1 cellular context compared by ENCODE assay signal in the genomic region with DNA sequence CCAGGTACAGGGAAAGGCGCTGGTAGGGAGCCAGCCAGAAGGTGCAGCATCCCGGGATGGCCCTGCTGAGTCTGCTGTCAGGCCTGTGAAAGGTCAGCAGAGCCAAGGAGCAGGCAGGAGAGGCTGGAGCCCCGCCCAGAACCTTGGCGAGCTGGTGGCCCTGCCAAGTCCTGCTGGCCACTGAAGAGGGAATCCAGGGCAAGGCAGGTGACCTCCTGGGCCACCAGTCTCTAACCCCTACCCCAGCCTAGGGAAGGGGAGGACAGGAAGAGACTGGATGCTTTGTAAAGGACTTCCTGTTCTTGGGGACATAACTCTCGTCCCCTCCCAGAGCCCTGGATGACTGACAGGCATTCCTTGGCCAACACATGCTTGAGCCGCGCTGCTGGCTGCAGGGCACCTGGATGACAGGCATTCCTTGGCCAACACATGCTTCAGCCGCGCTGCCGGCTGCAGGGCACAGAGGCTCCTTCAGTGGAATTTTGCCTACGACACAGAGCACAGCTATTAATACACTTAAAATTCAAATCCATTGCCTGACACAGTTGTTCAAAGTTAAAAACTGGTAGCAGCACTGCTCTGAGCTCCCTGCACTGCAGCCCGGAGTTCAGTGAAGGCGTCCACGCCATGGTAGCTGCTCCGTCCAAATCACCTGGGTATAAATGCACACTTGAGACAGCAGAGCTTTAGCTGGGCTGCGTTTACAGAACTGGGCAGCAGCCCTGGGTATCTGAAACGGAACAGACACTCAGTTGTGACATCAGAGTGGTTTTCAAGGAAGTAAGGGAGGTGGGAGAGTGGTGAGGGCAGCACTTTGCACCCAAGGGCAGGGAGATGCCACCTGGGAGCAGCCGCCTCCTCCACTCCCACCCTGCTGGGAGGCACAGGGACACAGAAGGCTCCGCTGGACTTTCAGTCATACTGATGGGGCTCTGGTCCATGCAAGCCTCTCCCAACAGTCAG.
TF ChIP-seq lines count a peak whose summit lies in the region.

No MANE protein-coding gene starts in this region.

TF ChIP-seq in HEK293, 187 proteins besides CTCF, POLR2A, EP300 and RAD21 (continued from another document):
- TF ChIP-seq ZNF677 (tag by site-specific recombination; IDR thresholded peaks at IDR 0.05) (no peak), ZFP69B (tag by site-specific recombination; IDR thresholded peaks at IDR 0.05) (no peak), ZFHX2 (tag by site-specific recombination; conservative IDR thresholded peaks at IDR 0.05) (0 out of 2 replicates have a peak, but pooled peaks have one; percentile 17), ZNF624 (tag by site-specific recombination; IDR thresholded peaks at IDR 0.05) (no peak), ZNF132 (tag by site-specific recombination; IDR thresholded peaks at IDR 0.05; ENCODE audit: borderline replicate concordance) (no peak), ZNF501 (tag by site-specific recombination; IDR thresholded peaks at IDR 0.05) (no peak), ZNF510 (tag by site-specific recombination; IDR thresholded peaks at IDR 0.05; ENCODE audit: insufficient replicate concordance) (no peak), YY2 (tag by site-specific recombination; IDR thresholded peaks at IDR 0.05) (no peak), ZNF366 (tag by site-specific recombination; conservative IDR thresholded peaks at IDR 0.05) (no peak), ZNF596 (tag by site-specific recombination; IDR thresholded peaks at IDR 0.05) (no peak), ZNF768 (tag by site-specific recombination; IDR thresholded peaks at IDR 0.05) (0 out of 2 replicates have a peak, but pooled peaks have one; percentile 27), ZNF621 (tag by site-specific recombination; IDR thresholded peaks at IDR 0.05) (no peak), ZNF394 (tag by site-specific recombination; IDR thresholded peaks at IDR 0.05; ENCODE audit: borderline replicate concordance) (0 out of 2 replicates have a peak, but pooled peaks have one; percentile 3), MZF1 (tag by site-specific recombination; IDR thresholded peaks at IDR 0.05; ENCODE audit: borderline replicate concordance) (no peak), ZNF112 (tag by site-specific recombination; IDR thresholded peaks at IDR 0.05) (no peak), ZXDB (tag by site-specific recombination; IDR thresholded peaks at IDR 0.05) (no peak), ZNF843 (tag by site-specific recombination; IDR thresholded peaks at IDR 0.05) (no peak), KLF1 (tag by site-specific recombination; IDR thresholded peaks at IDR 0.05) (no peak), ZNF664 (tag by site-specific recombination; IDR thresholded peaks at IDR 0.05) (no peak), ZNF530 (tag by site-specific recombination; IDR thresholded peaks at IDR 0.05; ENCODE audit: low read depth) (no peak), ZNF354C (tag by site-specific recombination; IDR thresholded peaks at IDR 0.05; ENCODE audit: borderline replicate concordance, low read depth) (no peak), BCL11B (tag by site-specific recombination; IDR thresholded peaks at IDR 0.05; ENCODE audit: low read depth) (no peak), ZNF335 (tag by site-specific recombination; conservative IDR thresholded peaks at IDR 0.05) (peak; percentile 78), GFI1B (tag by site-specific recombination; IDR thresholded peaks at IDR 0.05) (no peak), ZNF221 (tag by site-specific recombination; IDR thresholded peaks at IDR 0.05; ENCODE audit: borderline replicate concordance) (no peak), ZNF174 (tag by site-specific recombination; IDR thresholded peaks at IDR 0.05) (no peak), ZNF529 (tag by site-specific recombination; IDR thresholded peaks at IDR 0.05; ENCODE audit: insufficient replicate concordance) (no peak), ZBTB8A (tag by site-specific recombination; IDR thresholded peaks at IDR 0.05) (no peak), ZNF23 (tag by site-specific recombination; IDR thresholded peaks at IDR 0.05; ENCODE audit: borderline replicate concordance) (no peak), ZNF302 (tag by site-specific recombination; IDR thresholded peaks at IDR 0.05; ENCODE audit: low read depth) (no peak), ZNF169 (tag by site-specific recombination; IDR thresholded peaks at IDR 0.05) (no peak), SP2 (tag by site-specific recombination; IDR thresholded peaks at IDR 0.05) (peak; percentile 36), SCRT2 (tag by site-specific recombination; IDR thresholded peaks at IDR 0.05) (no peak), ZNF76 (tag by site-specific recombination; IDR thresholded peaks at IDR 0.05; ENCODE audit: borderline replicate concordance, low read depth) (no peak), ZNF19 (tag by site-specific recombination; IDR thresholded peaks at IDR 0.05; ENCODE audit: low read depth) (no peak), GLI2 (tag by site-specific recombination; IDR thresholded peaks at IDR 0.05; ENCODE audit: borderline replicate concordance, low read depth) (no peak), ZNF138 (tag by site-specific recombination; IDR thresholded peaks at IDR 0.05; ENCODE audit: borderline replicate concordance) (no peak), ZSCAN30 (tag by site-specific recombination; IDR thresholded peaks at IDR 0.05) (0 out of 2 replicates have a peak, but pooled peaks have one; percentile 28), ZBTB20 (tag by site-specific recombination; IDR thresholded peaks at IDR 0.05) (0 out of 2 replicates have a peak, but pooled peaks have one; percentile 13), EGR2 (tag by site-specific recombination; IDR thresholded peaks at IDR 0.05; ENCODE audit: low read depth) (peak; percentile 46; the same call in 1 of the 2 replicates), ZBTB7A (tag by site-specific recombination; IDR thresholded peaks at IDR 0.05; ENCODE audit: low read depth) (no peak)
- TF ChIP-seq, protein P1, sequence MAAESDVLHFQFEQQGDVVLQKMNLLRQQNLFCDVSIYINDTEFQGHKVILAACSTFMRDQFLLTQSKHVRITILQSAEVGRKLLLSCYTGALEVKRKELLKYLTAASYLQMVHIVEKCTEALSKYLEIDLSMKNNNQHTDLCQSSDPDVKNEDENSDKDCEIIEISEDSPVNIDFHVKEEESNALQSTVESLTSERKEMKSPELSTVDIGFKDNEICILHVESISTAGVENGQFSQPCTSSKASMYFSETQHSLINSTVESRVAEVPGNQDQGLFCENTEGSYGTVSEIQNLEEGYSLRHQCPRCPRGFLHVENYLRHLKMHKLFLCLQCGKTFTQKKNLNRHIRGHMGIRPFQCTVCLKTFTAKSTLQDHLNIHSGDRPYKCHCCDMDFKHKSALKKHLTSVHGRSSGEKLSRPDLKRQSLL (tag by site-specific recombination; IDR thresholded peaks at IDR 0.05) = peak; percentile 39; the same call in 1 of the 2 replicates
- TF ChIP-seq, protein P2, sequence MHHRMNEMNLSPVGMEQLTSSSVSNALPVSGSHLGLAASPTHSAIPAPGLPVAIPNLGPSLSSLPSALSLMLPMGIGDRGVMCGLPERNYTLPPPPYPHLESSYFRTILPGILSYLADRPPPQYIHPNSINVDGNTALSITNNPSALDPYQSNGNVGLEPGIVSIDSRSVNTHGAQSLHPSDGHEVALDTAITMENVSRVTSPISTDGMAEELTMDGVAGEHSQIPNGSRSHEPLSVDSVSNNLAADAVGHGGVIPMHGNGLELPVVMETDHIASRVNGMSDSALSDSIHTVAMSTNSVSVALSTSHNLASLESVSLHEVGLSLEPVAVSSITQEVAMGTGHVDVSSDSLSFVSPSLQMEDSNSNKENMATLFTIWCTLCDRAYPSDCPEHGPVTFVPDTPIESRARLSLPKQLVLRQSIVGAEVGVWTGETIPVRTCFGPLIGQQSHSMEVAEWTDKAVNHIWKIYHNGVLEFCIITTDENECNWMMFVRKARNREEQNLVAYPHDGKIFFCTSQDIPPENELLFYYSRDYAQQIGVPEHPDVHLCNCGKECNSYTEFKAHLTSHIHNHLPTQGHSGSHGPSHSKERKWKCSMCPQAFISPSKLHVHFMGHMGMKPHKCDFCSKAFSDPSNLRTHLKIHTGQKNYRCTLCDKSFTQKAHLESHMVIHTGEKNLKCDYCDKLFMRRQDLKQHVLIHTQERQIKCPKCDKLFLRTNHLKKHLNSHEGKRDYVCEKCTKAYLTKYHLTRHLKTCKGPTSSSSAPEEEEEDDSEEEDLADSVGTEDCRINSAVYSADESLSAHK (tag by site-specific recombination; IDR thresholded peaks at IDR 0.05) = no peak
- TF ChIP-seq, protein P3, sequence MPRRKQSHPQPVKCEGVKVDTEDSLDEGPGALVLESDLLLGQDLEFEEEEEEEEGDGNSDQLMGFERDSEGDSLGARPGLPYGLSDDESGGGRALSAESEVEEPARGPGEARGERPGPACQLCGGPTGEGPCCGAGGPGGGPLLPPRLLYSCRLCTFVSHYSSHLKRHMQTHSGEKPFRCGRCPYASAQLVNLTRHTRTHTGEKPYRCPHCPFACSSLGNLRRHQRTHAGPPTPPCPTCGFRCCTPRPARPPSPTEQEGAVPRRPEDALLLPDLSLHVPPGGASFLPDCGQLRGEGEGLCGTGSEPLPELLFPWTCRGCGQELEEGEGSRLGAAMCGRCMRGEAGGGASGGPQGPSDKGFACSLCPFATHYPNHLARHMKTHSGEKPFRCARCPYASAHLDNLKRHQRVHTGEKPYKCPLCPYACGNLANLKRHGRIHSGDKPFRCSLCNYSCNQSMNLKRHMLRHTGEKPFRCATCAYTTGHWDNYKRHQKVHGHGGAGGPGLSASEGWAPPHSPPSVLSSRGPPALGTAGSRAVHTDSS (tag by site-specific recombination; IDR thresholded peaks at IDR 0.05) = no peak
- TF ChIP-seq, protein P4, sequence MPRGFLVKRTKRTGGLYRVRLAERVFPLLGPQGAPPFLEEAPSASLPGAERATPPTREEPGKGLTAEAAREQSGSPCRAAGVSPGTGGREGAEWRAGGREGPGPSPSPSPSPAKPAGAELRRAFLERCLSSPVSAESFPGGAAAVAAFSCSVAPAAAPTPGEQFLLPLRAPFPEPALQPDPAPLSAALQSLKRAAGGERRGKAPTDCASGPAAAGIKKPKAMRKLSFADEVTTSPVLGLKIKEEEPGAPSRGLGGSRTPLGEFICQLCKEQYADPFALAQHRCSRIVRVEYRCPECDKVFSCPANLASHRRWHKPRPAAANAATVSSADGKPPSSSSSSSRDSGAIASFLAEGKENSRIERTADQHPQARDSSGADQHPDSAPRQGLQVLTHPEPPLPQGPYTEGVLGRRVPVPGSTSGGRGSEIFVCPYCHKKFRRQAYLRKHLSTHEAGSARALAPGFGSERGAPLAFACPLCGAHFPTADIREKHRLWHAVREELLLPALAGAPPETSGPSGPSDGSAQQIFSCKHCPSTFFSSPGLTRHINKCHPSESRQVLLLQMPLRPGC (tag by site-specific recombination; IDR thresholded peaks at IDR 0.05) = no peak
- TF ChIP-seq, protein P5, sequence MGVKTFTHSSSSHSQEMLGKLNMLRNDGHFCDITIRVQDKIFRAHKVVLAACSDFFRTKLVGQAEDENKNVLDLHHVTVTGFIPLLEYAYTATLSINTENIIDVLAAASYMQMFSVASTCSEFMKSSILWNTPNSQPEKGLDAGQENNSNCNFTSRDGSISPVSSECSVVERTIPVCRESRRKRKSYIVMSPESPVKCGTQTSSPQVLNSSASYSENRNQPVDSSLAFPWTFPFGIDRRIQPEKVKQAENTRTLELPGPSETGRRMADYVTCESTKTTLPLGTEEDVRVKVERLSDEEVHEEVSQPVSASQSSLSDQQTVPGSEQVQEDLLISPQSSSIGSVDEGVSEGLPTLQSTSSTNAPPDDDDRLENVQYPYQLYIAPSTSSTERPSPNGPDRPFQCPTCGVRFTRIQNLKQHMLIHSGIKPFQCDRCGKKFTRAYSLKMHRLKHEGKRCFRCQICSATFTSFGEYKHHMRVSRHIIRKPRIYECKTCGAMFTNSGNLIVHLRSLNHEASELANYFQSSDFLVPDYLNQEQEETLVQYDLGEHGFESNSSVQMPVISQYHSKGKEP (tag by site-specific recombination; IDR thresholded peaks at IDR 0.05) = 0 out of 2 replicates have a peak, but pooled peaks have one; percentile 7
- TF ChIP-seq, protein P6, sequence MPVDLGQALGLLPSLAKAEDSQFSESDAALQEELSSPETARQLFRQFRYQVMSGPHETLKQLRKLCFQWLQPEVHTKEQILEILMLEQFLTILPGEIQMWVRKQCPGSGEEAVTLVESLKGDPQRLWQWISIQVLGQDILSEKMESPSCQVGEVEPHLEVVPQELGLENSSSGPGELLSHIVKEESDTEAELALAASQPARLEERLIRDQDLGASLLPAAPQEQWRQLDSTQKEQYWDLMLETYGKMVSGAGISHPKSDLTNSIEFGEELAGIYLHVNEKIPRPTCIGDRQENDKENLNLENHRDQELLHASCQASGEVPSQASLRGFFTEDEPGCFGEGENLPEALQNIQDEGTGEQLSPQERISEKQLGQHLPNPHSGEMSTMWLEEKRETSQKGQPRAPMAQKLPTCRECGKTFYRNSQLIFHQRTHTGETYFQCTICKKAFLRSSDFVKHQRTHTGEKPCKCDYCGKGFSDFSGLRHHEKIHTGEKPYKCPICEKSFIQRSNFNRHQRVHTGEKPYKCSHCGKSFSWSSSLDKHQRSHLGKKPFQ (tag by site-specific recombination; IDR thresholded peaks at IDR 0.05) = no peak
- TF ChIP-seq, protein P7, sequence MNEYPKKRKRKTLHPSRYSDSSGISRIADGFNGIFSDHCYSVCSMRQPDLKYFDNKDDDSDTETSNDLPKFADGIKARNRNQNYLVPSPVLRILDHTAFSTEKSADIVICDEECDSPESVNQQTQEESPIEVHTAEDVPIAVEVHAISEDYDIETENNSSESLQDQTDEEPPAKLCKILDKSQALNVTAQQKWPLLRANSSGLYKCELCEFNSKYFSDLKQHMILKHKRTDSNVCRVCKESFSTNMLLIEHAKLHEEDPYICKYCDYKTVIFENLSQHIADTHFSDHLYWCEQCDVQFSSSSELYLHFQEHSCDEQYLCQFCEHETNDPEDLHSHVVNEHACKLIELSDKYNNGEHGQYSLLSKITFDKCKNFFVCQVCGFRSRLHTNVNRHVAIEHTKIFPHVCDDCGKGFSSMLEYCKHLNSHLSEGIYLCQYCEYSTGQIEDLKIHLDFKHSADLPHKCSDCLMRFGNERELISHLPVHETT (tag by site-specific recombination; IDR thresholded peaks at IDR 0.05) = no peak
